ENCODE assay signal across 1 cellular context in genomic region chr1:11906870-11907269, GRCh38.
TF ChIP-seq lines count a peak whose summit lies in the region.

No MANE protein-coding gene starts in this region.

TF ChIP-seq in neural cell, 6 proteins besides CTCF, POLR2A, EP300 and RAD21:
- TF ChIP-seq SMC3 (conservative IDR thresholded peaks at IDR 0.05; ENCODE audit: poor library complexity) (no peak), TAF1 (IDR thresholded peaks at IDR 0.05; ENCODE audit: low read depth) (no peak), POLR2AphosphoS5 (IDR thresholded peaks at IDR 0.05) (no peak), EZH2 (IDR thresholded peaks at IDR 0.05; ENCODE audit: borderline replicate concordance, insufficient read depth, low read length, poor library complexity, severe bottlenecking) (no peak), MXI1 (conservative IDR thresholded peaks at IDR 0.05; ENCODE audit: poor library complexity, severe bottlenecking) (no peak)
- TF ChIP-seq, protein P1, sequence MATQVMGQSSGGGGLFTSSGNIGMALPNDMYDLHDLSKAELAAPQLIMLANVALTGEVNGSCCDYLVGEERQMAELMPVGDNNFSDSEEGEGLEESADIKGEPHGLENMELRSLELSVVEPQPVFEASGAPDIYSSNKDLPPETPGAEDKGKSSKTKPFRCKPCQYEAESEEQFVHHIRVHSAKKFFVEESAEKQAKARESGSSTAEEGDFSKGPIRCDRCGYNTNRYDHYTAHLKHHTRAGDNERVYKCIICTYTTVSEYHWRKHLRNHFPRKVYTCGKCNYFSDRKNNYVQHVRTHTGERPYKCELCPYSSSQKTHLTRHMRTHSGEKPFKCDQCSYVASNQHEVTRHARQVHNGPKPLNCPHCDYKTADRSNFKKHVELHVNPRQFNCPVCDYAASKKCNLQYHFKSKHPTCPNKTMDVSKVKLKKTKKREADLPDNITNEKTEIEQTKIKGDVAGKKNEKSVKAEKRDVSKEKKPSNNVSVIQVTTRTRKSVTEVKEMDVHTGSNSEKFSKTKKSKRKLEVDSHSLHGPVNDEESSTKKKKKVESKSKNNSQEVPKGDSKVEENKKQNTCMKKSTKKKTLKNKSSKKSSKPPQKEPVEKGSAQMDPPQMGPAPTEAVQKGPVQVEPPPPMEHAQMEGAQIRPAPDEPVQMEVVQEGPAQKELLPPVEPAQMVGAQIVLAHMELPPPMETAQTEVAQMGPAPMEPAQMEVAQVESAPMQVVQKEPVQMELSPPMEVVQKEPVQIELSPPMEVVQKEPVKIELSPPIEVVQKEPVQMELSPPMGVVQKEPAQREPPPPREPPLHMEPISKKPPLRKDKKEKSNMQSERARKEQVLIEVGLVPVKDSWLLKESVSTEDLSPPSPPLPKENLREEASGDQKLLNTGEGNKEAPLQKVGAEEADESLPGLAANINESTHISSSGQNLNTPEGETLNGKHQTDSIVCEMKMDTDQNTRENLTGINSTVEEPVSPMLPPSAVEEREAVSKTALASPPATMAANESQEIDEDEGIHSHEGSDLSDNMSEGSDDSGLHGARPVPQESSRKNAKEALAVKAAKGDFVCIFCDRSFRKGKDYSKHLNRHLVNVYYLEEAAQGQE (IDR thresholded peaks at IDR 0.05; ENCODE audit: borderline replicate concordance), result no peak
